Comparison of ENCODE assay signal across 1 cellular context in genomic region chr11:4187055-4187988, GRCh38.
TF ChIP-seq lines count a peak whose summit lies in the region.

No MANE protein-coding gene starts in this region.

TF ChIP-seq in H1, 55 proteins besides CTCF, POLR2A, EP300 and RAD21 (continued from another document):
- TF ChIP-seq KDM4A (IDR thresholded peaks at IDR 0.05; ENCODE audit: low read depth, low read length, severe bottlenecking), result peak; percentile 91
- peak; percentile 59 for TF ChIP-seq MAX (IDR thresholded peaks at IDR 0.05)
- no peak for TF ChIP-seq EZH2 (IDR thresholded peaks at IDR 0.05; ENCODE audit: low read depth, low read length, severe bottlenecking)
- TF ChIP-seq POLR2AphosphoS5 (IDR thresholded peaks at IDR 0.05; ENCODE audit: low read depth, low read length), result peak; percentile 23; the same call in 1 of the 2 replicates
- TF ChIP-seq NANOG (IDR thresholded peaks at IDR 0.05; ENCODE audit: insufficient read depth, low read depth, low read length, poor library complexity, severe bottlenecking), result no peak
- no peak for TF ChIP-seq CBX8 (IDR thresholded peaks at IDR 0.05; ENCODE audit: borderline replicate concordance, low read depth, low read length)
- TF ChIP-seq TCF12 (IDR thresholded peaks at IDR 0.05; ENCODE audit: low read depth, low read length), result 0 out of 2 replicates have a peak, but pooled peaks have one; percentile 50
- TF ChIP-seq ASH2L (IDR thresholded peaks at IDR 0.05; ENCODE audit: low read length), result peak; percentile 98
- TF ChIP-seq EGR1 (IDR thresholded peaks at IDR 0.05; ENCODE audit: borderline replicate concordance, low read depth, low read length), result peak; percentile 83; the same call in 1 of the 2 replicates
- TF ChIP-seq GABPA (IDR thresholded peaks at IDR 0.05; ENCODE audit: borderline replicate concordance, insufficient read depth, low read length), result 0 out of 2 replicates have a peak, but pooled peaks have one; percentile 17
- TF ChIP-seq KDM1A (IDR thresholded peaks at IDR 0.05; ENCODE audit: borderline replicate concordance, low read length), result no peak
- peak; percentile 57 for TF ChIP-seq E2F6 (IDR thresholded peaks at IDR 0.05)
- TF ChIP-seq PHF8 (conservative IDR thresholded peaks at IDR 0.05; ENCODE audit: low read depth, low read length), result peak; percentile 65
- peak; percentile 90; the same call in 1 of the 2 replicates for TF ChIP-seq RBBP5 (IDR thresholded peaks at IDR 0.05; ENCODE audit: borderline replicate concordance, low read depth, low read length)
- TF ChIP-seq CHD1 (IDR thresholded peaks at IDR 0.05; ENCODE audit: low read depth, low read length), result no peak
- TF ChIP-seq TAF1 (IDR thresholded peaks at IDR 0.05; ENCODE audit: low read depth, low read length), result 0 out of 2 replicates have a peak, but pooled peaks have one; percentile 32
